ENCODE assay signal across 21 cellular contexts in the genomic region with DNA sequence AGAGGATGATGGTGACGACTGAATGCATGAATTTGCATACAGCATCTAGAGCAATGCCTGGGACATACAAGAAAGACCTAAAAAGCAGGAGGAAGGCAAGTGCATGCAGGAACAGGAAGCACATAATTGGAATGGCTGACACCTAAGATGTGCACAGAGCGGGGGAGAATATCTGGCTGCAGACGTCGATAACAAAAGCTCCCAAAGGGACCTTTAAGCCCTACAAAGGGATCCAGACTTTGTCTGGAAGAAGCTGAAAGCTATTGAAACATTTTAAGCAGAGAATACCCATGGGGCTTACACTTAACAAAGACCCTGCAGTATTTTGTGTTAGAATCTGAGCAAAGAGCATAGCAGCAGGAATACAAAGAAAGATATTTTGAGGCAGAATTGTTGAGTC.
A peak's percentile ranks its signal among the peaks of the same experiment; 100 is the strongest.
DNase-seq lines count a peak whose midpoint lies in the region; ATAC-seq, FAIRE-seq and TF ChIP-seq lines count a peak whose summit lies in the region.
"Had no signal": no experiment of that assay in that cellular context is flagged by ENCODE, and none has a peak within 500 bp of the region (broad histone marks: within the 10 kb centered on the region; RNA-seq: fewer than 3 reads in every experiment).

No MANE protein-coding gene starts in this region.

- H3K4me1 ChIP-seq in A673 (ENCODE audit: insufficient read depth, low read length, poor library complexity, severe bottlenecking) (no peaks in the 10 kb centered on the region), K562 (replicated peaks in 1 of 2; ENCODE audit: control insufficient read depth in 2 of 2, insufficient read depth in 2 of 2, low read length in 2 of 2) (no peaks in the 10 kb centered on the region; a peak in 2 of 5 replicates), neuronal stem cell (ENCODE audit: control insufficient read depth in 2 of 2, insufficient read depth in 1 of 2, low read depth in 1 of 2, low read length in 2 of 2) (peaks cover 2% of the 10 kb centered on the region in 2 donors)
- H3K4me1 ChIP-seq: BLaER1, Caco-2 had no signal

- H3K4me2 ChIP-seq in K562 (ENCODE audit: insufficient read depth, low read length) (no peak overlapping the region), neuronal stem cell (ENCODE audit: insufficient read depth, low read length, poor library complexity, severe bottlenecking) (no peak overlapping the region)
- H3K4me2 ChIP-seq: BLaER1, GM23338 had no signal

- H3K36me3 ChIP-seq in A673 (ENCODE audit: insufficient read depth, low read length, poor library complexity, severe bottlenecking) (no peaks in the 10 kb centered on the region), K562 (ENCODE audit: control insufficient read depth, insufficient read depth, low read length) (no peaks in the 10 kb centered on the region), neuronal stem cell (replicated peaks in 1 of 2; ENCODE audit: control insufficient read depth in 2 of 2, insufficient read depth in 2 of 2, low read length in 2 of 2) (no peaks in the 10 kb centered on the region)
- H3K36me3 ChIP-seq: BLaER1 had no signal

- TF ChIP-seq EP300 in K562 (IDR thresholded peaks at IDR 0.05; ENCODE audit: low read length), result no peak

- no peak overlapping the region for H3K14ac ChIP-seq in neuronal stem cell (ENCODE audit: low read length)

- H3K9me1 ChIP-seq in K562 (ENCODE audit: control insufficient read depth, insufficient read depth, low read length), result no peaks in the 10 kb centered on the region

- 0% methylated on average over 4 of the region's 4 CpGs for WGBS in K562 (ENCODE audit: insufficient coverage, low coverage, missing lambda C conversion rate)
- no CpG with 5 or more reads among the region's 4 CpGs for WGBS in neuronal stem cell (ENCODE audit: extremely low coverage in 2 of 2, insufficient read length in 2 of 2, insufficient replicate concordance in 1 of 2), 2 donors

- intact Hi-C loops in A673 (cut with micrococcal nuclease; ENCODE audit: unreplicated experiment) (no loop called here), K562 (cut with micrococcal nuclease) (no loop called here)

- no peak overlapping the region for H3K27ac ChIP-seq in A673 (ENCODE audit: low read depth, low read length, poor library complexity, severe bottlenecking)
- no peak overlapping the region for H3K27ac ChIP-seq in K562 (ENCODE audit: extremely low read depth, low read depth, low read length)
- H3K27ac ChIP-seq in neuronal stem cell (replicated peaks; ENCODE audit: low read length), result no peak overlapping the region
- H3K27ac ChIP-seq: BLaER1, C4-2B had no signal

- no peak for ATAC-seq in K562
- ATAC-seq in activated naive CD8-positive, alpha-beta T cell treated with anti-CD3 and anti-CD28 coated beads, Interleukin-2, amount 50 U/mL, for 24 hours, result no peak
- ATAC-seq in HG02678 (IDR thresholded peaks at IDR 0.05; ENCODE audit: unreplicated experiment), result no peak
- ATAC-seq: CD8-positive, alpha-beta T cell; GM12878; GM23338 had no signal

- BruUV-seq in A673 (replicated peaks; lab: Mats Ljungman, UMichigan) (no TSS peak), K562 (replicated peaks; lab: Mats Ljungman, UMichigan) (no TSS peak)

- no peak overlapping the region for H2AK5ac ChIP-seq in neuronal stem cell (ENCODE audit: low read depth, low read length)

- H4K20me1 ChIP-seq in K562 (replicated peaks; ENCODE audit: control insufficient read depth, insufficient read depth, low read length), result no peaks in the 10 kb centered on the region
- H4K20me1 ChIP-seq: BLaER1 had no signal

- H3K4me3 ChIP-seq in A673 (ENCODE audit: low read depth, low read length, poor library complexity, severe bottlenecking), result no peak overlapping the region
- H3K4me3 ChIP-seq in K562, result no peak overlapping the region
- H3K4me3 ChIP-seq in neuronal stem cell (ENCODE audit: low read length in 2 of 2), result no peak overlapping the region
- H3K4me3 ChIP-seq: BLaER1, GM12878, GM23338 had no signal

- TF ChIP-seq RAD21 in K562 (CRISPR knock-in tag; conservative IDR thresholded peaks at IDR 0.05 in 1 of 2, IDR thresholded peaks at IDR 0.05 in 1 of 2), result no peak

- H3K27me3 ChIP-seq in A673 (replicated peaks; ENCODE audit: insufficient read depth, low read depth, low read length, poor library complexity) (no peaks in the 10 kb centered on the region), K562 (ENCODE audit: control insufficient read depth in 2 of 2, insufficient read depth in 2 of 2, low read length in 2 of 2) (peaks cover 0 to 5% of the 10 kb centered on the region in 2 experiments; a peak in 1 of 5 replicates), neuronal stem cell (ENCODE audit: control insufficient read depth in 3 of 3, insufficient read depth in 3 of 3, low read depth in 1 of 3, low read length in 3 of 3) (no peaks in the 10 kb centered on the region)
- H3K27me3 ChIP-seq: BLaER1 had no signal

- H3K79me1 ChIP-seq in neuronal stem cell (ENCODE audit: low read depth, low read length), result no peaks in the 10 kb centered on the region

- H4K91ac ChIP-seq in neuronal stem cell (ENCODE audit: low read depth, low read length, poor library complexity), result no peak overlapping the region

- DNase-seq in A673 (ENCODE audit: low spot score), result peak; percentile 51
- DNase-seq in D341Med (ENCODE audit: low spot score), result peak; percentile 72
- DNase-seq in K562 (ENCODE audit: extremely low read depth in 1 of 4, low spot score in 3 of 4), result peak in 1 of 4 experiments; percentile 6
- DNase-seq in neuronal stem cell (ENCODE audit: low spot score), result no peak
- DNase-seq in activated naive CD8-positive, alpha-beta T cell treated with anti-CD3 and anti-CD28 coated beads, Interleukin-2, amount 50 U/mL, for 24 hours, result no peak
- DNase-seq: Caco-2; CD4-positive, CD25-positive, alpha-beta regulatory T cell; CD8-positive, alpha-beta T cell; DMS 273 treated with DMSO at 0.1 percent for 48 hours; DMS79; EL; GDM1; H9; HFFc6 had no signal

- no peaks in the 10 kb centered on the region for H3K9me3 Mint-ChIP-seq in activated naive CD8-positive, alpha-beta T cell treated with anti-CD3 and anti-CD28 coated beads, Interleukin-2, amount 50 U/mL, for 24 hours
- H3K9me3 Mint-ChIP-seq: CD8-positive, alpha-beta T cell; GM23338; H9; HFFc6 had no signal

- no peak overlapping the region for H2BK5ac ChIP-seq in neuronal stem cell (ENCODE audit: low read length)

- TF ChIP-seq POLR2A in K562 (conservative IDR thresholded peaks at IDR 0.05), result no peak

- no peak overlapping the region for H3K23ac ChIP-seq in neuronal stem cell (ENCODE audit: low read depth, low read length, poor library complexity)

- peaks cover 2% of the 10 kb centered on the region for H3K27me3 Mint-ChIP-seq in activated naive CD8-positive, alpha-beta T cell treated with anti-CD3 and anti-CD28 coated beads, Interleukin-2, amount 50 U/mL, for 24 hours
- H3K27me3 Mint-ChIP-seq: CD4-positive, CD25-positive, alpha-beta regulatory T cell had no signal

- H3K9ac ChIP-seq in K562 (ENCODE audit: insufficient read depth in 1 of 2, low read depth in 2 of 2, low read length in 2 of 2), result no peak overlapping the region
- H3K9ac ChIP-seq in neuronal stem cell (ENCODE audit: low read depth, low read length, poor library complexity), result no peak overlapping the region
- H3K9ac ChIP-seq: BLaER1 had no signal

- in situ Hi-C loops in K562 (cut with MboI), result no loop called here

- no peaks in the 10 kb centered on the region for H3K4me1 Mint-ChIP-seq in activated naive CD8-positive, alpha-beta T cell treated with anti-CD3 and anti-CD28 coated beads, Interleukin-2, amount 50 U/mL, for 24 hours
- H3K4me1 Mint-ChIP-seq: B cell; CD4-positive, CD25-positive, alpha-beta regulatory T cell had no signal

- H3K4ac ChIP-seq in neuronal stem cell (ENCODE audit: low read length), result no peak overlapping the region

- H3K18ac ChIP-seq in neuronal stem cell (ENCODE audit: low read length), result no peak overlapping the region

- no peak for FAIRE-seq in K562 (lab: Jason Lieb, UNC)
- FAIRE-seq: D721Med, GM12878 had no signal

- CTCF ChIA-PET in A673 (lab: Charles Lee), result no interaction called here
- CTCF ChIA-PET in K562 (lab: Yijun Ruan, JAX; ENCODE audit: low intra/inter-chr PET ratio), result no interaction called here

- no peak for TF ChIP-seq CTCF in A673 (conservative IDR thresholded peaks at IDR 0.05; ENCODE audit: low read depth, low read length)
- no peak for TF ChIP-seq CTCF in K562 (IDR thresholded peaks at IDR 0.05 in 2 of 3, conservative IDR thresholded peaks at IDR 0.05 in 1 of 3; ENCODE audit: insufficient read depth in 2 of 3, low read depth in 1 of 3, low read length in 3 of 3)

- H3K9me3 ChIP-seq in A673 (ENCODE audit: low read depth, low read length, poor library complexity, severe bottlenecking) (no peaks in the 10 kb centered on the region), K562 (replicated peaks; ENCODE audit: control insufficient read depth, insufficient read depth, low read depth, low read length) (no peaks in the 10 kb centered on the region), neuronal stem cell (replicated peaks in 1 of 2; ENCODE audit: control insufficient read depth in 2 of 2, insufficient read depth in 1 of 2, low read depth in 1 of 2, low read length in 2 of 2) (no peaks in the 10 kb centered on the region)
- H3K9me3 ChIP-seq: BLaER1, Caco-2 had no signal

- no peak overlapping the region for H2BK12ac ChIP-seq in neuronal stem cell (ENCODE audit: low read length)

- no peak overlapping the region for H3K4me3 Mint-ChIP-seq in activated naive CD8-positive, alpha-beta T cell treated with anti-CD3 and anti-CD28 coated beads, Interleukin-2, amount 50 U/mL, for 24 hours
- H3K4me3 Mint-ChIP-seq: B cell; CD4-positive, CD25-positive, alpha-beta regulatory T cell; CD8-positive, alpha-beta T cell; GM23338; H9; HFFc6 had no signal

- H2BK120ac ChIP-seq in neuronal stem cell (ENCODE audit: low read depth, low read length), result no peak overlapping the region

- no peaks in the 10 kb centered on the region for H3K79me2 ChIP-seq in K562 (ENCODE audit: control insufficient read depth, insufficient read depth, low read length)

- POLR2A ChIA-PET in A673 (lab: Charles Lee; ENCODE audit: low non-redundant PET) (no interaction called here), K562 (lab: Yijun Ruan, JAX) (no interaction called here)

- no peak overlapping the region for H2AFZ ChIP-seq in K562 (ENCODE audit: low read depth, low read length)
- H2AFZ ChIP-seq in neuronal stem cell (ENCODE audit: low read length), result peak overlapping the region; percentile 58
- H2AFZ ChIP-seq: GM23338 had no signal

- no peak overlapping the region for H4K8ac ChIP-seq in neuronal stem cell (ENCODE audit: low read depth, low read length)

- no peak overlapping the region for H3K27ac Mint-ChIP-seq in activated naive CD8-positive, alpha-beta T cell treated with anti-CD3 and anti-CD28 coated beads, Interleukin-2, amount 50 U/mL, for 24 hours
- H3K27ac Mint-ChIP-seq: B cell; CD4-positive, CD25-positive, alpha-beta regulatory T cell; CD8-positive, alpha-beta T cell; GM23338; H9; HFFc6 had no signal

- H3K36me3 Mint-ChIP-seq in activated naive CD8-positive, alpha-beta T cell treated with anti-CD3 and anti-CD28 coated beads, Interleukin-2, amount 50 U/mL, for 24 hours (ENCODE audit: low read depth), result no peaks in the 10 kb centered on the region
- H3K36me3 Mint-ChIP-seq: CD4-positive, CD25-positive, alpha-beta regulatory T cell; CD8-positive, alpha-beta T cell had no signal

- no peak overlapping the region for H2BK15ac ChIP-seq in neuronal stem cell (ENCODE audit: low read length)

TF ChIP-seq in K562, 482 proteins besides CTCF, POLR2A, EP300 and RAD21 (continues in another document):
- 0 out of 2 replicates have a peak, but pooled peaks have one; percentile 9 for TF ChIP-seq CBFA2T3 (IDR thresholded peaks at IDR 0.05)

Comparison
In these comparisons a context has a peak if more than half of its experiments do, and no peak if none do; other contexts are left out.
1. DNase-seq: peak in A673 (single experiment) and D341Med (single experiment); none in neuronal stem cell (single experiment) and activated naive CD8-positive, alpha-beta T cell treated with anti-CD3 and anti-CD28 coated beads, Interleukin-2, amount 50 U/mL, for 24 hours (single experiment).